In genomic region chr5:77083088-77083487, GRCh38 we compare ENCODE assay signal across 24 cellular contexts. TPM values are rescaled to one million over a fixed set of nuclear protein-coding genes. Genes with fewer than 3 reads are reported as not detected.
DNase-seq lines count a peak whose midpoint lies in the region; ATAC-seq and TF ChIP-seq lines count a peak whose summit lies in the region.
"Had no signal": no experiment of that assay in that cellular context is flagged by ENCODE, and none has a peak within 500 bp of the region (broad histone marks: within the 10 kb centered on the region; RNA-seq: fewer than 3 reads in every experiment).

No MANE protein-coding gene starts in this region.

- H4K91ac ChIP-seq in neuronal stem cell (ENCODE audit: low read depth, low read length, poor library complexity), result no peak overlapping the region

- H3K14ac ChIP-seq in neuronal stem cell (ENCODE audit: low read length), result no peak overlapping the region

- no peak overlapping the region for H2BK12ac ChIP-seq in neuronal stem cell (ENCODE audit: low read length)

- H2BK120ac ChIP-seq in neuronal stem cell (ENCODE audit: low read depth, low read length), result no peak overlapping the region

- no peaks in the 10 kb centered on the region for H3K9me3 Mint-ChIP-seq in activated CD4-positive, alpha-beta T cell treated with anti-CD3 and anti-CD28 coated beads for 36 hours (ENCODE audit: low read depth)
- no peaks in the 10 kb centered on the region for H3K9me3 Mint-ChIP-seq in naive thymus-derived CD4-positive, alpha-beta T cell
- H3K9me3 Mint-ChIP-seq: T-cell had no signal

- H4K8ac ChIP-seq in neuronal stem cell (ENCODE audit: low read depth, low read length), result no peak overlapping the region

- peak overlapping the region; percentile 93 for H3K4ac ChIP-seq in neuronal stem cell (ENCODE audit: low read length)

- peaks cover 3 to 8% of the 10 kb centered on the region in 2 donors for H3K9me3 ChIP-seq in neuronal stem cell (replicated peaks in 1 of 2; ENCODE audit: control insufficient read depth in 2 of 2, insufficient read depth in 1 of 2, low read depth in 1 of 2, low read length in 2 of 2)
- no peaks in the 10 kb centered on the region for H3K9me3 ChIP-seq in naive thymus-derived CD4-positive, alpha-beta T cell (ENCODE audit: control insufficient read depth in 2 of 3, low read length in 3 of 3)
- H3K9me3 ChIP-seq: SJSA1 had no signal

- no peak overlapping the region for H3K27ac ChIP-seq in neuronal stem cell (replicated peaks; ENCODE audit: low read length)
- no peak overlapping the region for H3K27ac ChIP-seq in naive thymus-derived CD4-positive, alpha-beta T cell (ENCODE audit: low read depth, low read length)
- H3K27ac ChIP-seq: PC-9, SJSA1 had no signal

- POLR2A ChIA-PET in activated CD4-positive, alpha-beta T cell treated with anti-CD3 and anti-CD28 coated beads for 36 hours (lab: Charles Lee), result no interaction called here
- POLR2A ChIA-PET in naive thymus-derived CD4-positive, alpha-beta T cell (lab: Charles Lee), result no interaction called here

- peaks cover 4 to 5% of the 10 kb centered on the region in 2 donors for H3K4me1 ChIP-seq in neuronal stem cell (ENCODE audit: control insufficient read depth in 2 of 2, insufficient read depth in 1 of 2, low read depth in 1 of 2, low read length in 2 of 2)
- peaks cover 4 to 6% of the 10 kb centered on the region in 2 donors for H3K4me1 ChIP-seq in naive thymus-derived CD4-positive, alpha-beta T cell (ENCODE audit: control insufficient read depth in 2 of 2, insufficient read depth in 2 of 2, low read length in 2 of 2)

- no peak overlapping the region for H3K27ac Mint-ChIP-seq in activated CD4-positive, alpha-beta T cell treated with anti-CD3 and anti-CD28 coated beads for 36 hours
- peak overlapping the region in 1 of 9 donors; percentile 10 for H3K27ac Mint-ChIP-seq in naive thymus-derived CD4-positive, alpha-beta T cell
- H3K27ac Mint-ChIP-seq: T-cell had no signal

- no peaks in the 10 kb centered on the region for H3K27me3 Mint-ChIP-seq in activated CD4-positive, alpha-beta T cell treated with anti-CD3 and anti-CD28 coated beads for 36 hours
- peaks cover 0 to 8% (median 0%) of the 10 kb centered on the region in 5 donors for H3K27me3 Mint-ChIP-seq in naive thymus-derived CD4-positive, alpha-beta T cell

- H3K36me3 Mint-ChIP-seq in activated CD4-positive, alpha-beta T cell treated with anti-CD3 and anti-CD28 coated beads for 36 hours (ENCODE audit: low read depth), result peaks cover 11% of the 10 kb centered on the region
- H3K36me3 Mint-ChIP-seq in naive thymus-derived CD4-positive, alpha-beta T cell, result peaks cover 0 to 16% (median 5%) of the 10 kb centered on the region in 5 donors

- no peak for ATAC-seq in activated CD4-positive, alpha-beta T cell treated with anti-CD3 and anti-CD28 coated beads for 36 hours
- ATAC-seq in HG02588 (IDR thresholded peaks at IDR 0.05; ENCODE audit: unreplicated experiment) (peak; percentile 36), GM18520 (IDR thresholded peaks at IDR 0.05; ENCODE audit: unreplicated experiment) (no peak)
- no peak for ATAC-seq in naive thymus-derived CD4-positive, alpha-beta T cell
- ATAC-seq: HCT116, Right ventricle myocardium inferior, T-cell had no signal

- no peaks in the 10 kb centered on the region for H3K79me1 ChIP-seq in neuronal stem cell (ENCODE audit: low read depth, low read length)

- no CpG with 5 or more reads among the region's 6 CpGs for WGBS in neuronal stem cell (ENCODE audit: extremely low coverage in 2 of 2, insufficient read length in 2 of 2, insufficient replicate concordance in 1 of 2), 2 donors

- no peak overlapping the region for H2AK5ac ChIP-seq in neuronal stem cell (ENCODE audit: low read depth, low read length)

- H2BK15ac ChIP-seq in neuronal stem cell (ENCODE audit: low read length), result no peak overlapping the region

- no peak overlapping the region for H2BK5ac ChIP-seq in neuronal stem cell (ENCODE audit: low read length)

- intact Hi-C loops in activated CD4-positive, alpha-beta T cell treated with anti-CD3 and anti-CD28 coated beads for 36 hours (cut with DNase I, micrococcal nuclease), result no loop called here
- intact Hi-C loops in naive thymus-derived CD4-positive, alpha-beta T cell (cut with micrococcal nuclease), result no loop called here

- peak overlapping the region; percentile 21 for H3K9ac ChIP-seq in neuronal stem cell (ENCODE audit: low read depth, low read length, poor library complexity)

- H3K4me2 ChIP-seq in neuronal stem cell (ENCODE audit: insufficient read depth, low read length, poor library complexity, severe bottlenecking), result no peak overlapping the region
- H3K4me2 ChIP-seq: PC-9 had no signal

- H2AFZ ChIP-seq in neuronal stem cell (ENCODE audit: low read length), result no peak overlapping the region
- H2AFZ ChIP-seq: PC-9 had no signal

- peaks cover 0 to 4% (median 0%) of the 10 kb centered on the region in 3 experiments for H3K27me3 ChIP-seq in neuronal stem cell (ENCODE audit: control insufficient read depth in 3 of 3, insufficient read depth in 3 of 3, low read depth in 1 of 3, low read length in 3 of 3)
- H3K27me3 ChIP-seq in naive thymus-derived CD4-positive, alpha-beta T cell (ENCODE audit: control insufficient read depth in 2 of 2, insufficient read depth in 2 of 2, low read length in 2 of 2), result no peaks in the 10 kb centered on the region
- H3K27me3 ChIP-seq: SJSA1 had no signal

- DNase-seq in activated CD4-positive, alpha-beta T cell treated with anti-CD3 and anti-CD28 coated beads for 36 hours, result peak; percentile 15
- no peak for DNase-seq in activated CD4-positive, alpha-beta T cell treated with anti-CD3 and anti-CD28 coated beads for 1 hour
- DNase-seq in GM12865 (ENCODE audit: low read depth), result peak; percentile 39
- no peak for DNase-seq in neuronal stem cell (ENCODE audit: low spot score)
- DNase-seq in naive thymus-derived CD4-positive, alpha-beta T cell, result no peak
- DNase-seq in NCI-H146 treated with DMSO at 0.1 percent for 48 hours (lab: John Stamatoyannopoulos, UW; ENCODE audit: unreplicated experiment), result no peak
- DNase-seq: Calu3, DMS153, DND-41, NCI-H1092, NCI-H1417 treated with DMSO at 0.1 percent for 48 hours, NCI-H187, NCI-H2081 treated with DMSO at 0.1 percent for 48 hours, NCI-H2171, NCI-H345, NCI-H510A treated with DMSO at 0.1 percent for 48 hours, NCI-H774, PC-9, T-cell had no signal

- peak overlapping the region; percentile 64 for H3K18ac ChIP-seq in neuronal stem cell (ENCODE audit: low read length)

- CTCF ChIA-PET in activated CD4-positive, alpha-beta T cell treated with anti-CD3 and anti-CD28 coated beads for 36 hours (lab: Charles Lee), result no interaction called here
- CTCF ChIA-PET in naive thymus-derived CD4-positive, alpha-beta T cell (lab: Charles Lee), result interaction anchor here (1.1 kb wide), 1 partner anchor 11 kb away, joined by 3 read pairs; no protein-coding TSS in a partner anchor

- no peak overlapping the region for H3K23ac ChIP-seq in neuronal stem cell (ENCODE audit: low read depth, low read length, poor library complexity)

- no peak overlapping the region for H3K4me3 Mint-ChIP-seq in activated CD4-positive, alpha-beta T cell treated with anti-CD3 and anti-CD28 coated beads for 36 hours
- no peak overlapping the region for H3K4me3 Mint-ChIP-seq in naive thymus-derived CD4-positive, alpha-beta T cell
- H3K4me3 Mint-ChIP-seq: T-cell had no signal

- H3K4me3 ChIP-seq in GM12865 (ENCODE audit: low read depth, low read length) (no peak overlapping the region), neuronal stem cell (ENCODE audit: low read length in 2 of 2) (no peak overlapping the region)
- no peak overlapping the region for H3K4me3 ChIP-seq in naive thymus-derived CD4-positive, alpha-beta T cell (ENCODE audit: low read length)
- H3K4me3 ChIP-seq: PC-9, SJSA1 had no signal

- peaks cover 2 to 23% of the 10 kb centered on the region in 2 donors for H3K36me3 ChIP-seq in neuronal stem cell (replicated peaks in 1 of 2; ENCODE audit: control insufficient read depth in 2 of 2, insufficient read depth in 2 of 2, low read length in 2 of 2)
- no peaks in the 10 kb centered on the region for H3K36me3 ChIP-seq in naive thymus-derived CD4-positive, alpha-beta T cell (ENCODE audit: control insufficient read depth in 2 of 3, insufficient read depth in 3 of 3, low read length in 3 of 3)

- peaks cover 14% of the 10 kb centered on the region for H3K4me1 Mint-ChIP-seq in activated CD4-positive, alpha-beta T cell treated with anti-CD3 and anti-CD28 coated beads for 36 hours
- peaks cover 5 to 21% (median 14%) of the 10 kb centered on the region in 7 donors for H3K4me1 Mint-ChIP-seq in naive thymus-derived CD4-positive, alpha-beta T cell

- TF ChIP-seq CTCF in GM12865 (IDR thresholded peaks at IDR 0.05; ENCODE audit: insufficient read depth, low read depth, low read length, missing control alignments), result no peak

RNA-seq across cellular contexts. Expression of gene ZBED3, which starts 4.0 kb away (rescaled TPM):
- total RNA-seq in activated CD4-positive, alpha-beta T cell treated with anti-CD3 and anti-CD28 coated beads for 36 hours, result 1 to 10 TPM; 2.2 to 2.9 TPM
- polyA plus RNA-seq in neuronal stem cell (2013, experiment 1 of 2), result 4.6 TPM
- 4.7 TPM for polyA plus RNA-seq in neuronal stem cell (2013, experiment 2 of 2)
- 1 to 10 TPM in 4 of 5 experiments, under 1 TPM in 1; 0.56 to 4.0 (median 2.8) TPM for total RNA-seq in naive thymus-derived CD4-positive, alpha-beta T cell
- polyA plus RNA-seq in naive thymus-derived CD4-positive, alpha-beta T cell, result 1 to 10 TPM in 1 of 2 donors, under 1 TPM in 1; 0.74 to 1.4 TPM

RNA-seq across cellular contexts. Expression of gene AGGF1, which starts 52.9 kb away (rescaled TPM):
- total RNA-seq in activated CD4-positive, alpha-beta T cell treated with anti-CD3 and anti-CD28 coated beads for 36 hours, result 10 to 100 TPM; 25.5 to 33.2 TPM
- 22.6 TPM for polyA plus RNA-seq in neuronal stem cell (2013, experiment 1 of 2)
- polyA plus RNA-seq in neuronal stem cell (2013, experiment 2 of 2), result 23.7 TPM
- total RNA-seq in naive thymus-derived CD4-positive, alpha-beta T cell, result 10 to 100 TPM; 17.2 to 32.4 (median 29.2) TPM
- polyA plus RNA-seq in naive thymus-derived CD4-positive, alpha-beta T cell, result 10 to 100 TPM; 27.5 to 33.3 TPM

Comparison
In these comparisons a context has a peak if more than half of its experiments do, and no peak if none do; other contexts are left out.
1. DNase-seq: peak in activated CD4-positive, alpha-beta T cell treated with anti-CD3 and anti-CD28 coated beads for 36 hours (single experiment) and GM12865 (single experiment); none in activated CD4-positive, alpha-beta T cell treated with anti-CD3 and anti-CD28 coated beads for 1 hour (single experiment), neuronal stem cell (single experiment), naive thymus-derived CD4-positive, alpha-beta T cell (0 of 9) and NCI-H146 treated with DMSO at 0.1 percent for 48 hours (single experiment).